ENCODE assay signal across 11 cellular contexts in genomic region chr9:4690144-4690543, GRCh38. TPM values are rescaled to one million over a fixed set of nuclear protein-coding genes. Genes with fewer than 3 reads are reported as not detected.
DNase-seq lines count a peak whose midpoint lies in the region; ATAC-seq, FAIRE-seq and TF ChIP-seq lines count a peak whose summit lies in the region.
"Had no signal": no experiment of that assay in that cellular context is flagged by ENCODE, and none has a peak within 500 bp of the region (broad histone marks: within the 10 kb centered on the region; RNA-seq: fewer than 3 reads in every experiment).

No MANE protein-coding gene starts in this region.

- no peak for TF ChIP-seq POLR2A in GM12892 (IDR thresholded peaks at IDR 0.05; ENCODE audit: low read depth, low read length)
- TF ChIP-seq POLR2A in ovary (IDR thresholded peaks at IDR 0.05): no peak

- peaks cover 46% of the 10 kb centered on the region for H3K79me2 ChIP-seq in astrocyte (ENCODE audit: insufficient read depth, low read length)
- H3K79me2 ChIP-seq in PC-9 (ENCODE audit: low read depth): no peaks in the 10 kb centered on the region

- peaks cover 16% of the 10 kb centered on the region for H4K20me1 ChIP-seq in astrocyte (ENCODE audit: insufficient read depth, low read length)
- no peaks in the 10 kb centered on the region for H4K20me1 ChIP-seq in PC-9 (ENCODE audit: insufficient read depth)

- no peak for TF ChIP-seq EP300 in ovary (IDR thresholded peaks at IDR 0.05)

- DNase-seq in GM12892 (ENCODE audit: insufficient read length) (no peak), astrocyte (ENCODE audit: low read depth) (no peak), PC-9 (no peak), NAMALWA (ENCODE audit: low spot score) (no peak), globus pallidus (ENCODE audit: low spot score) (no peak), ovary (no peak)
- DNase-seq: CD8-positive, alpha-beta memory T cell; heart left ventricle had no signal

- CTCF ChIA-PET in PC-9 (lab: Charles Lee): interaction anchor here (0.7 kb wide), 1 partner anchor 636 kb away, joined by 3 read pairs; no protein-coding TSS in a partner anchor

- H3K9me3 Mint-ChIP-seq in astrocyte (ENCODE audit: unreplicated experiment): no peaks in the 10 kb centered on the region
- H3K9me3 Mint-ChIP-seq: CD8-positive, alpha-beta memory T cell had no signal

- peak; percentile 35 for ATAC-seq in GM21367 (IDR thresholded peaks at IDR 0.05; ENCODE audit: unreplicated experiment)
- peak; percentile 43 for ATAC-seq in HG03097 (IDR thresholded peaks at IDR 0.05; ENCODE audit: low FRiP score, unreplicated experiment)

- no peak overlapping the region for H3K4me3 ChIP-seq in astrocyte (ENCODE audit: insufficient read depth, low read depth, low read length)
- H3K4me3 ChIP-seq in PC-9: no peak overlapping the region
- no peak overlapping the region for H3K4me3 ChIP-seq in ovary
- H3K4me3 ChIP-seq: heart left ventricle had no signal

- no TSS peak for BruUV-seq in PC-9 (replicated peaks; lab: Mats Ljungman, UMichigan)

- H3K4me1 Mint-ChIP-seq in astrocyte (ENCODE audit: low read depth, unreplicated experiment): peaks cover 8% of the 10 kb centered on the region

- H3K9me3 ChIP-seq in astrocyte (ENCODE audit: insufficient read depth, low read depth, low read length): no peaks in the 10 kb centered on the region
- H3K9me3 ChIP-seq in PC-9 (ENCODE audit: insufficient read depth, low read depth): no peaks in the 10 kb centered on the region
- H3K9me3 ChIP-seq in ovary: no peaks in the 10 kb centered on the region
- H3K9me3 ChIP-seq: heart left ventricle had no signal

- H2AFZ ChIP-seq in astrocyte (ENCODE audit: low read depth, low read length) (no peak overlapping the region), PC-9 (no peak overlapping the region)

- no peaks in the 10 kb centered on the region for H3K27me3 Mint-ChIP-seq in astrocyte (ENCODE audit: low read depth, unreplicated experiment)
- H3K27me3 Mint-ChIP-seq: CD8-positive, alpha-beta memory T cell had no signal

- H3K4me1 ChIP-seq in astrocyte (ENCODE audit: insufficient read depth, low read length): peaks cover 4% of the 10 kb centered on the region
- no peaks in the 10 kb centered on the region for H3K4me1 ChIP-seq in PC-9 (replicated peaks; ENCODE audit: insufficient read depth)
- peaks cover 15% of the 10 kb centered on the region for H3K4me1 ChIP-seq in ovary (ENCODE audit: insufficient read depth)

- no peak overlapping the region for H3K27ac ChIP-seq in astrocyte (ENCODE audit: low read depth, low read length)
- H3K27ac ChIP-seq in PC-9: no peak overlapping the region
- H3K27ac ChIP-seq in ovary: no peak overlapping the region

- 87 to 91% (median 89%) methylated on average over 4 of the region's 4 CpGs for whole genome bisulfite sequencing in ovary, 3 donors

- intact Hi-C loops in PC-9 (cut with micrococcal nuclease; ENCODE audit: unreplicated experiment): no loop called here
- intact Hi-C loops in ovary (cut with DNase I): loop anchor here in 1 of 4 donors (5.0 kb wide), 1 partner anchor 52 kb away; the partner anchor contains the start of gene AK3

- H3K27me3 ChIP-seq in astrocyte (ENCODE audit: insufficient read depth, low read length): no peaks in the 10 kb centered on the region
- no peaks in the 10 kb centered on the region for H3K27me3 ChIP-seq in PC-9 (ENCODE audit: insufficient read depth, low read depth)
- no peaks in the 10 kb centered on the region for H3K27me3 ChIP-seq in ovary
- H3K27me3 ChIP-seq: heart left ventricle had no signal

- FAIRE-seq in GM12892 (lab: Jason Lieb, UNC) (peak; percentile 85), astrocyte (lab: Jason Lieb, UNC) (no peak)

- no peak overlapping the region for H3K4me3 Mint-ChIP-seq in astrocyte (ENCODE audit: unreplicated experiment)
- H3K4me3 Mint-ChIP-seq: CD8-positive, alpha-beta memory T cell had no signal

- no peaks in the 10 kb centered on the region for H3F3A ChIP-seq in PC-9 (ENCODE audit: insufficient read depth, low read depth)

- no peak overlapping the region for H3K9ac ChIP-seq in astrocyte (ENCODE audit: low read length)

- no peak for TF ChIP-seq CTCF in astrocyte (IDR thresholded peaks at IDR 0.05; ENCODE audit: insufficient read depth, low read depth, low read length)
- no peak for TF ChIP-seq CTCF in PC-9 (conservative IDR thresholded peaks at IDR 0.05)
- no peak for TF ChIP-seq CTCF in ovary (IDR thresholded peaks at IDR 0.05)

- H3K36me3 ChIP-seq in astrocyte (ENCODE audit: insufficient read depth, low read length): no peaks in the 10 kb centered on the region
- H3K36me3 ChIP-seq in PC-9 (ENCODE audit: low read depth): no peaks in the 10 kb centered on the region
- H3K36me3 ChIP-seq in ovary: no peaks in the 10 kb centered on the region

- POLR2A ChIA-PET in PC-9 (lab: Charles Lee; ENCODE audit: unreplicated experiment): no interaction called here

- H3K4me2 ChIP-seq in astrocyte (ENCODE audit: low read length) (no peak overlapping the region), PC-9 (no peak overlapping the region)

- peak overlapping the region; percentile 4 for H3K27ac Mint-ChIP-seq in astrocyte (ENCODE audit: unreplicated experiment)

- H3K36me3 Mint-ChIP-seq in astrocyte (ENCODE audit: low read depth, unreplicated experiment): peaks cover 3% of the 10 kb centered on the region

- no peaks in the 10 kb centered on the region for H3K9me2 ChIP-seq in PC-9 (ENCODE audit: insufficient read depth)

RNA-seq across cellular contexts. Expression of gene CDC37L1, which starts 10.8 kb away (rescaled TPM):
- 8.4 TPM for polyA plus RNA-seq in GM12892 (2012; ENCODE audit: missing spikeins)
- total RNA-seq in astrocyte (16.1 and 16.6 TPM in 2 replicates), PC-9 (2021) (6.7 and 7.7 TPM in 2 replicates), ovary (10 to 100 TPM; 19.6 to 24.2 (median 21.8) TPM)
- polyA plus RNA-seq in ovary: 10 to 100 TPM; 14.6 to 15.8 TPM

RNA-seq across cellular contexts. Expression of gene SPATA6L, which starts 23.9 kb away (rescaled TPM):
- polyA plus RNA-seq in GM12892 (2012; ENCODE audit: missing spikeins): 0.68 TPM
- total RNA-seq in astrocyte (2.8 and 3.6 TPM in 2 replicates), PC-9 (2021) (5.9 and 7.1 TPM in 2 replicates), ovary (10 to 100 TPM in 1 of 7 donors, 1 to 10 TPM in 6; 1.5 to 25.0 (median 2.5) TPM)
- 1 to 10 TPM in 1 of 2 donors, under 1 TPM in 1; 0.69 to 1.4 TPM for polyA plus RNA-seq in ovary
- total RNA-seq: LHCN-M2 had no signal

RNA-seq across cellular contexts. Expression of gene PLPP6, which starts 28.1 kb away (rescaled TPM):
- 4.8 TPM for polyA plus RNA-seq in GM12892 (2012; ENCODE audit: missing spikeins)
- total RNA-seq in astrocyte: 7.3 and 7.5 TPM in 2 replicates
- 4.9 and 5.9 TPM in 2 replicates for total RNA-seq in PC-9 (2021)
- total RNA-seq in ovary: 1 to 10 TPM; 4.6 to 10.0 (median 5.2) TPM
- 1 to 10 TPM; 5.3 to 8.3 TPM for polyA plus RNA-seq in ovary

RNA-seq across cellular contexts. Expression of gene AK3, which starts 50.9 kb away (rescaled TPM):
- 31.9 TPM for polyA plus RNA-seq in GM12892 (2012; ENCODE audit: missing spikeins)
- total RNA-seq in astrocyte (41.4 and 45.1 TPM in 2 replicates), PC-9 (2021) (34.0 and 36.2 TPM in 2 replicates), ovary (10 to 100 TPM; 54.8 to 69.4 (median 59.5) TPM)
- polyA plus RNA-seq in ovary: 10 to 100 TPM; 49.8 to 88.7 TPM
